1 cellular context compared by ENCODE assay signal in the genomic region with DNA sequence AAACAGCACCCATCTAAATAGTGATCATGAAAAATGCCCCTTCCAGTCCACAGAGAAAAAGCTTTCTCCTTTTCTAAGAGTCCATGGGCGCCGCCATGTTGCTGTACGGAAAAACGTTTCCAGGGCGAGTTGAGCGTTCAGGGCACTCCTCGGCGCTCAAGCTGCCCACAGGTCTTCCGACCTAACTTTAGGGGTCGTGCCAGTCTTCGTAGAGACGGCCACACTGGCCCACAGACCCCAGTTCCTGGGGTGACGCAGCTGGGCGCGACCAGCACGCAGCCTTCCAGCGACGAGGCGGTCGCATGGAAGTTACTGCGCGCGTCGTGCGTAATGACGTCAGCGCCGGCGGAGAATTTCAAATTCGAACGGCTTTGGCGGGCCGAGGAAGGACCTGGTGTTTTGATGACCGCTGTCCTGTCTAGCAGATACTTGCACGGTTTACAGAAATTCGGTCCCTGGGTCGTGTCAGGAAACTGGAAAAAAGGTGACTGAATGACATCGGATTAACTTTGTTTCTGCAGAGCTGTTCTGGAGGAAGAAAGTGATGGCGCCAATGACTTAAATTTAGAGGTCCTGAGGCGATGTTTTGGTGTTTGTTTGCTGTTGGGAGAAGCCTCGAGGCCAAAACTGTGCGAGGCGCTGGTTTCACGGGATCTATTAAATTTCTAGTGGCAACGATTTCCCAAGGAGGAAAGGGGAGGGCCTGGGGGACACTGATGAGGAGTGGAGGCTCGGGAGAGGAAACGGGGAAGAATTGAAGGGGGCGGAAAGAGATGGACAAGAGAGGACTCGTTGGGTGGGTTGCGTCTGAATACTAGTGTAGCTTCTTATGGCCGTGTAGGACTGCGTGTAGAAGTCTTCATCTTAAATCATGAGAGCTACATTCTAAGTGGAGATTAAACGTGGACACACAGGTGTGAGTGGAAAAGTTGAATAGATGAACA.
A peak's percentile ranks its signal among the peaks of the same experiment; 100 is the strongest.
TF ChIP-seq lines count a peak whose summit lies in the region.

A gene with protein sequence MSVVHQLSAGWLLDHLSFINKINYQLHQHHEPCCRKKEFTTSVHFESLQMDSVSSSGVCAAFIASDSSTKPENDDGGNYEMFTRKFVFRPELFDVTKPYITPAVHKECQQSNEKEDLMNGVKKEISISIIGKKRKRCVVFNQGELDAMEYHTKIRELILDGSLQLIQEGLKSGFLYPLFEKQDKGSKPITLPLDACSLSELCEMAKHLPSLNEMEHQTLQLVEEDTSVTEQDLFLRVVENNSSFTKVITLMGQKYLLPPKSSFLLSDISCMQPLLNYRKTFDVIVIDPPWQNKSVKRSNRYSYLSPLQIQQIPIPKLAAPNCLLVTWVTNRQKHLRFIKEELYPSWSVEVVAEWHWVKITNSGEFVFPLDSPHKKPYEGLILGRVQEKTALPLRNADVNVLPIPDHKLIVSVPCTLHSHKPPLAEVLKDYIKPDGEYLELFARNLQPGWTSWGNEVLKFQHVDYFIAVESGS (minus strand): TSS at position 306 of the 944 bp plus-strand sequence. CDS start 4,289 bp downstream, outside the sequence.
A gene (plus strand): TSS at position 358 of the 944 bp plus-strand sequence. CDS start 1,429 bp downstream, outside the sequence.

TF ChIP-seq in HepG2, 621 proteins besides CTCF, POLR2A, EP300 and RAD21 (continued from another document and continues in another):
- TF ChIP-seq FOXA1 (IDR thresholded peaks at IDR 0.05) (no peak), FOXA1 (CRISPR knock-in tag; IDR thresholded peaks at IDR 0.05) (no peak), ZNF737 (CRISPR knock-in tag; IDR thresholded peaks at IDR 0.05; ENCODE audit: borderline replicate concordance) (no peak), ZNF230 (CRISPR knock-in tag; IDR thresholded peaks at IDR 0.05) (no peak), ZNF205 (CRISPR knock-in tag; IDR thresholded peaks at IDR 0.05) (no peak), KDM5B (CRISPR knock-in tag; IDR thresholded peaks at IDR 0.05; ENCODE audit: borderline replicate concordance) (peak; percentile 70; the same call in 1 of the 2 replicates), ARNT2 (CRISPR knock-in tag; IDR thresholded peaks at IDR 0.05; ENCODE audit: low read depth) (peak; percentile 99), ZNF484 (CRISPR knock-in tag; IDR thresholded peaks at IDR 0.05; ENCODE audit: borderline replicate concordance, low read depth) (no peak), MLLT10 (CRISPR knock-in tag; IDR thresholded peaks at IDR 0.05) (no peak), POLR2AphosphoS5 (IDR thresholded peaks at IDR 0.05; ENCODE audit: low read depth, low read length) (peak; percentile 65), ZNF232 (CRISPR knock-in tag; IDR thresholded peaks at IDR 0.05; ENCODE audit: borderline replicate concordance) (0 out of 2 replicates have a peak, but pooled peaks have one; percentile 24), ZNF263 (CRISPR knock-in tag; IDR thresholded peaks at IDR 0.05) (peak; percentile 47; the same call in 1 of the 2 replicates)
- TF ChIP-seq, protein P1, sequence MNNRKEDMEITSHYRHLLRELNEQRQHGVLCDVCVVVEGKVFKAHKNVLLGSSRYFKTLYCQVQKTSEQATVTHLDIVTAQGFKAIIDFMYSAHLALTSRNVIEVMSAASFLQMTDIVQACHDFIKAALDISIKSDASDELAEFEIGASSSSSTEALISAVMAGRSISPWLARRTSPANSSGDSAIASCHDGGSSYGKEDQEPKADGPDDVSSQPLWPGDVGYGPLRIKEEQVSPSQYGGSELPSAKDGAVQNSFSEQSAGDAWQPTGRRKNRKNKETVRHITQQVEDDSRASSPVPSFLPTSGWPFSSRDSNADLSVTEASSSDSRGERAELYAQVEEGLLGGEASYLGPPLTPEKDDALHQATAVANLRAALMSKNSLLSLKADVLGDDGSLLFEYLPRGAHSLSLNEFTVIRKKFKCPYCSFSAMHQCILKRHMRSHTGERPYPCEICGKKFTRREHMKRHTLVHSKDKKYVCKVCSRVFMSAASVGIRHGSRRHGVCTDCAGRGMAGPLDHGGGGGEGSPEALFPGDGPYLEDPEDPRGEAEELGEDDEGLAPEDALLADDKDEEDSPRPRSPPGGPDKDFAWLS (CRISPR knock-in tag; IDR thresholded peaks at IDR 0.05; ENCODE audit: borderline replicate concordance) = no peak
- TF ChIP-seq, protein P2, sequence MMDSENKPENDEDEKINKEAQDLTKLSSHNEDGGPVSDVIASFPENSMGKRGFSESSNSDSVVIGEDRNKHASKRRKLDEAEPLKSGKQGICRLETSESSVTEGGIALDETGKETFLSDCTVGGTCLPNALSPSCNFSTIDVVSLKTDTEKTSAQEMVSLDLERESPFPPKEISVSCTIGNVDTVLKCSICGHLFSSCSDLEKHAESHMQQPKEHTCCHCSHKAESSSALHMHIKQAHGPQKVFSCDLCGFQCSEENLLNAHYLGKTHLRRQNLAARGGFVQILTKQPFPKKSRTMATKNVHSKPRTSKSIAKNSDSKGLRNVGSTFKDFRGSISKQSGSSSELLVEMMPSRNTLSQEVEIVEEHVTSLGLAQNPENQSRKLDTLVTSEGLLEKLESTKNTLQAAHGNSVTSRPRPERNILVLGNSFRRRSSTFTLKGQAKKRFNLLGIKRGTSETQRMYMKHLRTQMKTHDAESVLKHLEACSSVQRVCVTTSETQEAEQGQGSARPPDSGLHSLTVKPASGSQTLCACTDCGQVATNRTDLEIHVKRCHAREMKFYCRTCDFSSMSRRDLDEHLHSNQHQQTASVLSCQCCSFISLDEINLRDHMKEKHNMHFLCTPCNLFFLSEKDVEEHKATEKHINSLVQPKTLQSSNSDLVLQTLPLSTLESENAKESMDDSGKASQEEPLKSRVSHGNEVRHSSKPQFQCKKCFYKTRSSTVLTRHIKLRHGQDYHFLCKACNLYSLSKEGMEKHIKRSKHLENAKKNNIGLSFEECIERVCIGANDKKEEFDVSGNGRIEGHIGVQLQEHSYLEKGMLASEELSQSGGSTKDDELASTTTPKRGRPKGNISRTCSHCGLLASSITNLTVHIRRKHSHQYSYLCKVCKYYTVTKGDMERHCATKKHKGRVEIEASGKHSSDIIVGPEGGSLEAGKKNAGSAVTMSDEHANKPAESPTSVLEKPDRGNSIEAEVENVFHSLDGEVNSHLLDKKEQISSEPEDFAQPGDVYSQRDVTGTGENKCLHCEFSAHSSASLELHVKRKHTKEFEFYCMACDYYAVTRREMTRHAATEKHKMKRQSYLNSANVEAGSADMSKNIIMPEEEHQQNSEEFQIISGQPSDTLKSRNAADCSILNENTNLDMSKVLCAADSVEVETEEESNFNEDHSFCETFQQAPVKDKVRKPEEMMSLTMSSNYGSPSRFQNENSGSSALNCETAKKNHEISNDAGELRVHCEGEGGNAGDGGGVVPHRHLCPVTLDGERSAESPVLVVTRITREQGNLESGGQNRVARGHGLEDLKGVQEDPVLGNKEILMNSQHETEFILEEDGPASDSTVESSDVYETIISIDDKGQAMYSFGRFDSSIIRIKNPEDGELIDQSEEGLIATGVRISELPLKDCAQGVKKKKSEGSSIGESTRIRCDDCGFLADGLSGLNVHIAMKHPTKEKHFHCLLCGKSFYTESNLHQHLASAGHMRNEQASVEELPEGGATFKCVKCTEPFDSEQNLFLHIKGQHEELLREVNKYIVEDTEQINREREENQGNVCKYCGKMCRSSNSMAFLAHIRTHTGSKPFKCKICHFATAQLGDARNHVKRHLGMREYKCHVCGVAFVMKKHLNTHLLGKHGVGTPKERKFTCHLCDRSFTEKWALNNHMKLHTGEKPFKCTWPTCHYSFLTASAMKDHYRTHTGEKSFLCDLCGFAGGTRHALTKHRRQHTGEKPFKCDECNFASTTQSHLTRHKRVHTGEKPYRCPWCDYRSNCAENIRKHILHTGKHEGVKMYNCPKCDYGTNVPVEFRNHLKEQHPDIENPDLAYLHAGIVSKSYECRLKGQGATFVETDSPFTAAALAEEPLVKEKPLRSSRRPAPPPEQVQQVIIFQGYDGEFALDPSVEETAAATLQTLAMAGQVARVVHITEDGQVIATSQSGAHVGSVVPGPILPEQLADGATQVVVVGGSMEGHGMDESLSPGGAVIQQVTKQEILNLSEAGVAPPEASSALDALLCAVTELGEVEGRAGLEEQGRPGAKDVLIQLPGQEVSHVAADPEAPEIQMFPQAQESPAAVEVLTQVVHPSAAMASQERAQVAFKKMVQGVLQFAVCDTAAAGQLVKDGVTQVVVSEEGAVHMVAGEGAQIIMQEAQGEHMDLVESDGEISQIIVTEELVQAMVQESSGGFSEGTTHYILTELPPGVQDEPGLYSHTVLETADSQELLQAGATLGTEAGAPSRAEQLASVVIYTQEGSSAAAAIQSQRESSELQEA (CRISPR knock-in tag; IDR thresholded peaks at IDR 0.05; ENCODE audit: not compliant biosample characterization) = no peak
- TF ChIP-seq, protein P3, sequence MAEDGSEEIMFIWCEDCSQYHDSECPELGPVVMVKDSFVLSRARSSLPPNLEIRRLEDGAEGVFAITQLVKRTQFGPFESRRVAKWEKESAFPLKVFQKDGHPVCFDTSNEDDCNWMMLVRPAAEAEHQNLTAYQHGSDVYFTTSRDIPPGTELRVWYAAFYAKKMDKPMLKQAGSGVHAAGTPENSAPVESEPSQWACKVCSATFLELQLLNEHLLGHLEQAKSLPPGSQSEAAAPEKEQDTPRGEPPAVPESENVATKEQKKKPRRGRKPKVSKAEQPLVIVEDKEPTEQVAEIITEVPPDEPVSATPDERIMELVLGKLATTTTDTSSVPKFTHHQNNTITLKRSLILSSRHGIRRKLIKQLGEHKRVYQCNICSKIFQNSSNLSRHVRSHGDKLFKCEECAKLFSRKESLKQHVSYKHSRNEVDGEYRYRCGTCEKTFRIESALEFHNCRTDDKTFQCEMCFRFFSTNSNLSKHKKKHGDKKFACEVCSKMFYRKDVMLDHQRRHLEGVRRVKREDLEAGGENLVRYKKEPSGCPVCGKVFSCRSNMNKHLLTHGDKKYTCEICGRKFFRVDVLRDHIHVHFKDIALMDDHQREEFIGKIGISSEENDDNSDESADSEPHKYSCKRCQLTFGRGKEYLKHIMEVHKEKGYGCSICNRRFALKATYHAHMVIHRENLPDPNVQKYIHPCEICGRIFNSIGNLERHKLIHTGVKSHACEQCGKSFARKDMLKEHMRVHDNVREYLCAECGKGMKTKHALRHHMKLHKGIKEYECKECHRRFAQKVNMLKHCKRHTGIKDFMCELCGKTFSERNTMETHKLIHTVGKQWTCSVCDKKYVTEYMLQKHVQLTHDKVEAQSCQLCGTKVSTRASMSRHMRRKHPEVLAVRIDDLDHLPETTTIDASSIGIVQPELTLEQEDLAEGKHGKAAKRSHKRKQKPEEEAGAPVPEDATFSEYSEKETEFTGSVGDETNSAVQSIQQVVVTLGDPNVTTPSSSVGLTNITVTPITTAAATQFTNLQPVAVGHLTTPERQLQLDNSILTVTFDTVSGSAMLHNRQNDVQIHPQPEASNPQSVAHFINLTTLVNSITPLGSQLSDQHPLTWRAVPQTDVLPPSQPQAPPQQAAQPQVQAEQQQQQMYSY (CRISPR knock-in tag; IDR thresholded peaks at IDR 0.05) = no peak
- TF ChIP-seq, protein P4, sequence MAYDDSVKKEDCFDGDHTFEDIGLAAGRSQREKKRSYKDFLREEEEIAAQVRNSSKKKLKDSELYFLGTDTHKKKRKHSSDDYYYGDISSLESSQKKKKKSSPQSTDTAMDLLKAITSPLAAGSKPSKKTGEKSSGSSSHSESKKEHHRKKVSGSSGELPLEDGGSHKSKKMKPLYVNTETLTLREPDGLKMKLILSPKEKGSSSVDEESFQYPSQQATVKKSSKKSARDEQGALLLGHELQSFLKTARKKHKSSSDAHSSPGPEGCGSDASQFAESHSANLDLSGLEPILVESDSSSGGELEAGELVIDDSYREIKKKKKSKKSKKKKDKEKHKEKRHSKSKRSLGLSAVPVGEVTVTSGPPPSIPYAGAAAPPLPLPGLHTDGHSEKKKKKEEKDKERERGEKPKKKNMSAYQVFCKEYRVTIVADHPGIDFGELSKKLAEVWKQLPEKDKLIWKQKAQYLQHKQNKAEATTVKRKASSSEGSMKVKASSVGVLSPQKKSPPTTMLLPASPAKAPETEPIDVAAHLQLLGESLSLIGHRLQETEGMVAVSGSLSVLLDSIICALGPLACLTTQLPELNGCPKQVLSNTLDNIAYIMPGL (CRISPR knock-in tag; IDR thresholded peaks at IDR 0.05; ENCODE audit: borderline replicate concordance in 1 of 2, low read depth in 1 of 2) = peak in 1 of 2 experiments; percentile 46; a peak in 2 of 4 replicates
- TF ChIP-seq, protein P5, sequence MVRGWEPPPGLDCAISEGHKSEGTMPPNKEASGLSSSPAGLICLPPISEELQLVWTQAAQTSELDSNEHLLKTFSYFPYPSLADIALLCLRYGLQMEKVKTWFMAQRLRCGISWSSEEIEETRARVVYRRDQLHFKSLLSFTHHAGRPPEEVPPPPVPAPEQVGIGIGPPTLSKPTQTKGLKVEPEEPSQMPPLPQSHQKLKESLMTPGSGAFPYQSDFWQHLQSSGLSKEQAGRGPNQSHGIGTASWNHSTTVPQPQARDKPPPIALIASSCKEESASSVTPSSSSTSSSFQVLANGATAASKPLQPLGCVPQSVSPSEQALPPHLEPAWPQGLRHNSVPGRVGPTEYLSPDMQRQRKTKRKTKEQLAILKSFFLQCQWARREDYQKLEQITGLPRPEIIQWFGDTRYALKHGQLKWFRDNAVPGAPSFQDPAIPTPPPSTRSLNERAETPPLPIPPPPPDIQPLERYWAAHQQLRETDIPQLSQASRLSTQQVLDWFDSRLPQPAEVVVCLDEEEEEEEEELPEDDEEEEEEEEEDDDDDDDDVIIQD (CRISPR knock-in tag; IDR thresholded peaks at IDR 0.05; ENCODE audit: low read depth) = peak; percentile 58; the same call in 1 of the 2 replicates
- TF ChIP-seq, protein P6, sequence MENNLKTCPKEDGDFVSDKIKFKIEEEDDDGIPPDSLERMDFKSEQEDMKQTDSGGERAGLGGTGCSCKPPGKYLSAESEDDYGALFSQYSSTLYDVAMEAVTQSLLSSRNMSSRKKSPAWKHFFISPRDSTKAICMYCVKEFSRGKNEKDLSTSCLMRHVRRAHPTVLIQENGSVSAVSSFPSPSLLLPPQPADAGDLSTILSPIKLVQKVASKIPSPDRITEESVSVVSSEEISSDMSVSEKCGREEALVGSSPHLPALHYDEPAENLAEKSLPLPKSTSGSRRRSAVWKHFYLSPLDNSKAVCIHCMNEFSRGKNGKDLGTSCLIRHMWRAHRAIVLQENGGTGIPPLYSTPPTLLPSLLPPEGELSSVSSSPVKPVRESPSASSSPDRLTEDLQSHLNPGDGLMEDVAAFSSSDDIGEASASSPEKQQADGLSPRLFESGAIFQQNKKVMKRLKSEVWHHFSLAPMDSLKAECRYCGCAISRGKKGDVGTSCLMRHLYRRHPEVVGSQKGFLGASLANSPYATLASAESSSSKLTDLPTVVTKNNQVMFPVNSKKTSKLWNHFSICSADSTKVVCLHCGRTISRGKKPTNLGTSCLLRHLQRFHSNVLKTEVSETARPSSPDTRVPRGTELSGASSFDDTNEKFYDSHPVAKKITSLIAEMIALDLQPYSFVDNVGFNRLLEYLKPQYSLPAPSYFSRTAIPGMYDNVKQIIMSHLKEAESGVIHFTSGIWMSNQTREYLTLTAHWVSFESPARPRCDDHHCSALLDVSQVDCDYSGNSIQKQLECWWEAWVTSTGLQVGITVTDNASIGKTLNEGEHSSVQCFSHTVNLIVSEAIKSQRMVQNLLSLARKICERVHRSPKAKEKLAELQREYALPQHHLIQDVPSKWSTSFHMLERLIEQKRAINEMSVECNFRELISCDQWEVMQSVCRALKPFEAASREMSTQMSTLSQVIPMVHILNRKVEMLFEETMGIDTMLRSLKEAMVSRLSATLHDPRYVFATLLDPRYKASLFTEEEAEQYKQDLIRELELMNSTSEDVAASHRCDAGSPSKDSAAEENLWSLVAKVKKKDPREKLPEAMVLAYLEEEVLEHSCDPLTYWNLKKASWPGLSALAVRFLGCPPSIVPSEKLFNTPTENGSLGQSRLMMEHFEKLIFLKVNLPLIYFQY (CRISPR knock-in tag; IDR thresholded peaks at IDR 0.05; ENCODE audit: borderline replicate concordance) = no peak
- TF ChIP-seq, protein P7, sequence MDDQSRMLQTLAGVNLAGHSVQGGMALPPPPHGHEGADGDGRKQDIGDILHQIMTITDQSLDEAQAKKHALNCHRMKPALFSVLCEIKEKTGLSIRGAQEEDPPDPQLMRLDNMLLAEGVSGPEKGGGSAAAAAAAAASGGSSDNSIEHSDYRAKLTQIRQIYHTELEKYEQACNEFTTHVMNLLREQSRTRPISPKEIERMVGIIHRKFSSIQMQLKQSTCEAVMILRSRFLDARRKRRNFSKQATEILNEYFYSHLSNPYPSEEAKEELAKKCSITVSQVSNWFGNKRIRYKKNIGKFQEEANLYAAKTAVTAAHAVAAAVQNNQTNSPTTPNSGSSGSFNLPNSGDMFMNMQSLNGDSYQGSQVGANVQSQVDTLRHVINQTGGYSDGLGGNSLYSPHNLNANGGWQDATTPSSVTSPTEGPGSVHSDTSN (CRISPR knock-in tag; IDR thresholded peaks at IDR 0.05; ENCODE audit: borderline replicate concordance) = no peak
